Comparison of ENCODE assay signal across 1 cellular context in genomic region chr12:105315726-105316125, GRCh38.
TF ChIP-seq lines count a peak whose summit lies in the region.

No MANE protein-coding gene starts in this region.

TF ChIP-seq in SK-N-SH, 30 proteins besides CTCF, POLR2A, EP300 and RAD21:
- no peak for TF ChIP-seq REST (IDR thresholded peaks at IDR 0.05; ENCODE audit: low read depth, low read length)
